Comparison of ENCODE assay signal across 8 cellular contexts in the genomic region with DNA sequence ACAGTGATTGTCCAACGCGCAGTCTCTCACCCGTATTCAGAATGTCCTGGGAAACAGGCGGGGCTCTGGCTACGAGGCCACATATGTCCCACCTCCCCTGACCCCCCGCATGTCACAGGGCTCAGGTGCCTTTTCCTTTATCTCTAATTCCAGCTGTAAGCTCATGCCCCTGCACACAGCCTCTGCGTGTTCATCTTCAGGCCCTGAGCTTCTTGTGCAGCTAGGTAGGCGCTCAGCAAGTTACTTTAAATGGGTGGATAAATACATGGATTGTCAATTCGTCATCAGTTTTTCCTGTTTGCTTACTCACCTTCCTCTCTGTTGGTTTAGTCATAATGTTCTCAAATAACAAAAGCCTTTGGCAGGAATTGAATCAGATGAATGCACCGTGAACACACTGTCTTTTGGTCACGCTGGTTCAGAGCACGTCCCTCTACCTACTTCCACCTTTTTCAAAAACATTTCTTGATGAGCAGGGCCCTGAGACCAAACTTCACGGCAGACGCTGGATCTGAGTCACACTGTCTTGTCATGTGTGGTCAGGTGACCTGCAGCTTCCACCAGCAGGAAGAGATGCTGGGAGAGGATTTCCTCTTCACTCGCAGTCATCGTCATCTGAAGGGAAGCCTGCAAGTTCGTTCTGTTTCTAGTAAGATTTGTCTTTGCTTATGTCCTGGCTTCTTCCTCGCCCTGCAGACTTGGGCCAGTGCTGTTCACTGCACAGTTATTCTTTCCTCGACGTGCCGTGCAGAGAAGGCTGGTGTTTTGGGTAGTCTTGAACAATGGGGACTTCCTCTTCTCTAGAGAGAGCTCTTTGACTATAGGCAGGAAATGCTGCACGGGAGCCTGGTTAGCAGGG.
A peak's percentile ranks its signal among the peaks of the same experiment; 100 is the strongest.
DNase-seq lines count a peak whose midpoint lies in the region; ATAC-seq and TF ChIP-seq lines count a peak whose summit lies in the region.

No MANE protein-coding gene starts in this region.

- peak overlapping the region; percentile 5 for H3K27ac ChIP-seq in hepatocyte

- H3K36me3 Mint-ChIP-seq in activated naive CD8-positive, alpha-beta T cell treated with anti-CD3 and anti-CD28 coated beads, Interleukin-2, amount 50 U/mL, for 24 hours (ENCODE audit: low read depth), result peaks cover 5% of the 10 kb centered on the region

- peak; percentile 89 for ATAC-seq in GM21619 (IDR thresholded peaks at IDR 0.05; ENCODE audit: unreplicated experiment)
- peak; percentile 78 for ATAC-seq in activated naive CD8-positive, alpha-beta T cell treated with anti-CD3 and anti-CD28 coated beads, Interleukin-2, amount 50 U/mL, for 24 hours

- 79% methylated on average over 22 of the region's 22 CpGs for WGBS in hepatocyte (ENCODE audit: low lambda C conversion rate, missing lambda C conversion rate)

- H3K4me1 Mint-ChIP-seq in activated naive CD8-positive, alpha-beta T cell treated with anti-CD3 and anti-CD28 coated beads, Interleukin-2, amount 50 U/mL, for 24 hours, result peaks cover 32% of the 10 kb centered on the region

- no peak overlapping the region for H2AFZ ChIP-seq in hepatocyte

- H3K27me3 Mint-ChIP-seq in activated naive CD8-positive, alpha-beta T cell treated with anti-CD3 and anti-CD28 coated beads, Interleukin-2, amount 50 U/mL, for 24 hours, result no peaks in the 10 kb centered on the region

- no peak overlapping the region for H3K4me3 ChIP-seq in hepatocyte

- DNase-seq in DMS53 (lab: John Stamatoyannopoulos, UW) (peak; percentile 94), KBM-7 (peak; percentile 84), SW 1271 (lab: John Stamatoyannopoulos, UW) (peak; percentile 28 to 85), hepatocyte (ENCODE audit: low spot score) (peak; percentile 35), NCI-H2227 treated with DMSO at 0.1 percent for 48 hours (lab: John Stamatoyannopoulos, UW) (no peak)
- DNase-seq in activated naive CD8-positive, alpha-beta T cell treated with anti-CD3 and anti-CD28 coated beads, Interleukin-2, amount 50 U/mL, for 24 hours, result peak; percentile 56
- peak; percentile 73 for DNase-seq in stimulated activated CD4-positive, alpha-beta T cell treated with anti-CD3 and anti-CD28 coated beads, Interleukin-15, amount 100 ng/mL, for 24 hours

- H3K36me3 ChIP-seq in hepatocyte (replicated peaks; ENCODE audit: insufficient read depth, low read depth), result no peaks in the 10 kb centered on the region

- peak overlapping the region; percentile 96 for H3K27ac Mint-ChIP-seq in activated naive CD8-positive, alpha-beta T cell treated with anti-CD3 and anti-CD28 coated beads, Interleukin-2, amount 50 U/mL, for 24 hours

- no peaks in the 10 kb centered on the region for H3K9me2 ChIP-seq in hepatocyte (replicated peaks; ENCODE audit: insufficient read depth)

- peaks cover 11% of the 10 kb centered on the region for H3K9me3 Mint-ChIP-seq in activated naive CD8-positive, alpha-beta T cell treated with anti-CD3 and anti-CD28 coated beads, Interleukin-2, amount 50 U/mL, for 24 hours

- TF ChIP-seq CTCF in hepatocyte (IDR thresholded peaks at IDR 0.05; ENCODE audit: poor library complexity), result no peak

- H3K9me3 ChIP-seq in hepatocyte (ENCODE audit: low read depth), result no peaks in the 10 kb centered on the region

- no peaks in the 10 kb centered on the region for H3K79me2 ChIP-seq in hepatocyte

- H3K4me2 ChIP-seq in hepatocyte, result no peak overlapping the region

- peak overlapping the region; percentile 81 for H3K4me3 Mint-ChIP-seq in activated naive CD8-positive, alpha-beta T cell treated with anti-CD3 and anti-CD28 coated beads, Interleukin-2, amount 50 U/mL, for 24 hours

- no peaks in the 10 kb centered on the region for H3K27me3 ChIP-seq in hepatocyte

- H4K20me1 ChIP-seq in hepatocyte (ENCODE audit: insufficient read depth, poor library complexity, severe bottlenecking), result no peaks in the 10 kb centered on the region

- no peaks in the 10 kb centered on the region for H3K4me1 ChIP-seq in hepatocyte (ENCODE audit: insufficient read depth)

- in situ Hi-C loops in KBM-7 (cut with MboI; ENCODE audit: low pct_unique_long_range_greater_than_20kb, low sequenced_read_pairs), result no loop called here
